Comparison of ENCODE assay signal across 10 cellular contexts in the genomic region with DNA sequence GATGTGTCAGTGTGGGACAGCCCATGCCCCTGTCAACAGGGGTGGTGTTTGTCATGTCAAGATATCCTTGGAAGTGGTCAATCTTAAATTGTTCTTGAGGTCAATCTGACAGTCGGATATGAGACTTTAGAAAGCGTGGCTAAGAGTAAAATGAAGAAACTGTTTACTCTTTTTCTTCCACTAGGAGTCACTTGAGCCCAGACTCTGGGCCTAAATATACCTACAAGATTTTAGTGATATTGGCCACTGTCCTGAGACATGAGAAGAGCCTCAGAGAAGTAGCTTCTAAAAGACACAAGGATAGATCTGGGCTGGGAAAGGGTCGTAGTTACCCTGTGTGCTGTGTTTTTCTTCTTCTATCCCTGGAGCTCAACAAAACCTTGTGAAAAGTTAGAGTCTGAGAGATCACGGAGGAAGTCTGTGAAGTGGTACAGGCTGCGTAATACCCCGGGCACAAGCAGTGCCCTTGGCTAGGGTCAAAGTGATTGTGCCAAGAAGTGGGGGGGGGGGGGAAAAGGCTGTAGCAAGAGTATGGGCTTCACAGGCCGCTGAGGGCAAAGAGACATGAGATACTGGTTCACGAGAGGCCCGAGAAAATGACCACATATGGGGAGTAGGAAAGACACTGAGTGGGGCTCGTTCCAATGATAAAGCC.
DNase-seq lines count a peak whose midpoint lies in the region; ATAC-seq and TF ChIP-seq lines count a peak whose summit lies in the region.
"Had no signal": no experiment of that assay in that cellular context is flagged by ENCODE, and none has a peak within 500 bp of the region (broad histone marks: within the 10 kb centered on the region; RNA-seq: fewer than 3 reads in every experiment).

No MANE protein-coding gene starts in this region.

- TF ChIP-seq CTCF in chondrocyte (IDR thresholded peaks at IDR 0.05) (peak; percentile 84), nephron progenitor cell (IDR thresholded peaks at IDR 0.05) (peak; percentile 28)

- DNase-seq in ELR (ENCODE audit: low read depth) (peak; percentile 60), M059J (ENCODE audit: low read depth) (peak; percentile 47), chondrocyte (ENCODE audit: low spot score) (no peak), nephron progenitor cell (no peak)
- no peak for DNase-seq in activated naive CD4-positive, alpha-beta T cell treated with anti-CD3 and anti-CD28 coated beads, Interleukin-2, amount 10 ng/mL, durations not matched to agents 7 days and 5 days
- no peak for DNase-seq in stimulated activated naive CD4-positive, alpha-beta T cell treated with Interleukin-2 at 50 U/mL for 16 hours (lab: John Stamatoyannopoulos, UW)
- DNase-seq: GOT3; stimulated activated naive CD8-positive, alpha-beta T cell treated with anti-CD3 and anti-CD28 coated beads, Interleukin-15, amount 100 ng/mL, for 72 hours had no signal

- H3K27ac Mint-ChIP-seq in chondrocyte (ENCODE audit: unreplicated experiment) = no peak overlapping the region
- H3K27ac Mint-ChIP-seq in nephron progenitor cell = no peak overlapping the region
- no peak overlapping the region for H3K27ac Mint-ChIP-seq in activated naive CD4-positive, alpha-beta T cell treated with anti-CD3 and anti-CD28 coated beads, Interleukin-2, amount 10 ng/mL, durations not matched to agents 7 days and 5 days
- H3K27ac Mint-ChIP-seq: stimulated activated naive CD8-positive, alpha-beta T cell treated with anti-CD3 and anti-CD28 coated beads, Interleukin-15, amount 100 ng/mL, for 72 hours had no signal

- H3K36me3 Mint-ChIP-seq in chondrocyte (ENCODE audit: low read depth) (no peaks in the 10 kb centered on the region), nephron progenitor cell (ENCODE audit: low read depth) (no peaks in the 10 kb centered on the region)
- no peaks in the 10 kb centered on the region for H3K36me3 Mint-ChIP-seq in activated naive CD4-positive, alpha-beta T cell treated with anti-CD3 and anti-CD28 coated beads, Interleukin-2, amount 10 ng/mL, durations not matched to agents 7 days and 5 days

- no peaks in the 10 kb centered on the region for H3K9me3 Mint-ChIP-seq in chondrocyte (ENCODE audit: low read depth)
- H3K9me3 Mint-ChIP-seq in nephron progenitor cell = no peaks in the 10 kb centered on the region
- H3K9me3 Mint-ChIP-seq in activated naive CD4-positive, alpha-beta T cell treated with anti-CD3 and anti-CD28 coated beads, Interleukin-2, amount 10 ng/mL, durations not matched to agents 7 days and 5 days = peaks cover 4% of the 10 kb centered on the region

- peaks cover 2% of the 10 kb centered on the region for H3K4me1 Mint-ChIP-seq in chondrocyte (ENCODE audit: low read depth)
- no peaks in the 10 kb centered on the region for H3K4me1 Mint-ChIP-seq in nephron progenitor cell
- no peaks in the 10 kb centered on the region for H3K4me1 Mint-ChIP-seq in activated naive CD4-positive, alpha-beta T cell treated with anti-CD3 and anti-CD28 coated beads, Interleukin-2, amount 10 ng/mL, durations not matched to agents 7 days and 5 days
- H3K4me1 Mint-ChIP-seq: stimulated activated naive CD8-positive, alpha-beta T cell treated with anti-CD3 and anti-CD28 coated beads, Interleukin-15, amount 100 ng/mL, for 72 hours had no signal

- ATAC-seq in GM18519 (IDR thresholded peaks at IDR 0.05; ENCODE audit: low FRiP score, unreplicated experiment) (no peak), HG03378 (IDR thresholded peaks at IDR 0.05; ENCODE audit: unreplicated experiment) (no peak)
- ATAC-seq: stimulated activated naive CD8-positive, alpha-beta T cell treated with anti-CD3 and anti-CD28 coated beads, Interleukin-15, amount 100 ng/mL, for 72 hours had no signal

- H3K27me3 Mint-ChIP-seq in chondrocyte (ENCODE audit: low read depth) (no peaks in the 10 kb centered on the region), nephron progenitor cell (ENCODE audit: low read depth, poor library complexity) (peaks cover 3% of the 10 kb centered on the region)
- no peaks in the 10 kb centered on the region for H3K27me3 Mint-ChIP-seq in activated naive CD4-positive, alpha-beta T cell treated with anti-CD3 and anti-CD28 coated beads, Interleukin-2, amount 10 ng/mL, durations not matched to agents 7 days and 5 days
- H3K27me3 Mint-ChIP-seq: stimulated activated naive CD8-positive, alpha-beta T cell treated with anti-CD3 and anti-CD28 coated beads, Interleukin-15, amount 100 ng/mL, for 72 hours had no signal

- CTCF ChIA-PET in activated naive CD4-positive, alpha-beta T cell treated with anti-CD3 and anti-CD28 coated beads, Interleukin-2, amount 10 ng/mL, durations not matched to agents 7 days and 5 days (lab: Charles Lee) = no interaction called here

- H3K4me3 Mint-ChIP-seq in chondrocyte (ENCODE audit: unreplicated experiment) = no peak overlapping the region
- H3K4me3 Mint-ChIP-seq in nephron progenitor cell = no peak overlapping the region
- no peak overlapping the region for H3K4me3 Mint-ChIP-seq in activated naive CD4-positive, alpha-beta T cell treated with anti-CD3 and anti-CD28 coated beads, Interleukin-2, amount 10 ng/mL, durations not matched to agents 7 days and 5 days
- H3K4me3 Mint-ChIP-seq: stimulated activated naive CD8-positive, alpha-beta T cell treated with anti-CD3 and anti-CD28 coated beads, Interleukin-15, amount 100 ng/mL, for 72 hours had no signal

Comparison
In these comparisons a context has a peak if more than half of its experiments do, and no peak if none do; other contexts are left out.
1. DNase-seq: peak in ELR (single experiment) and M059J (single experiment); none in chondrocyte (single experiment), nephron progenitor cell (single experiment), activated naive CD4-positive, alpha-beta T cell treated with anti-CD3 and anti-CD28 coated beads, Interleukin-2, amount 10 ng/mL, durations not matched to agents 7 days and 5 days (single experiment) and stimulated activated naive CD4-positive, alpha-beta T cell treated with Interleukin-2 at 50 U/mL for 16 hours (single experiment).